ENCODE assay signal across 8 cellular contexts in the genomic region with DNA sequence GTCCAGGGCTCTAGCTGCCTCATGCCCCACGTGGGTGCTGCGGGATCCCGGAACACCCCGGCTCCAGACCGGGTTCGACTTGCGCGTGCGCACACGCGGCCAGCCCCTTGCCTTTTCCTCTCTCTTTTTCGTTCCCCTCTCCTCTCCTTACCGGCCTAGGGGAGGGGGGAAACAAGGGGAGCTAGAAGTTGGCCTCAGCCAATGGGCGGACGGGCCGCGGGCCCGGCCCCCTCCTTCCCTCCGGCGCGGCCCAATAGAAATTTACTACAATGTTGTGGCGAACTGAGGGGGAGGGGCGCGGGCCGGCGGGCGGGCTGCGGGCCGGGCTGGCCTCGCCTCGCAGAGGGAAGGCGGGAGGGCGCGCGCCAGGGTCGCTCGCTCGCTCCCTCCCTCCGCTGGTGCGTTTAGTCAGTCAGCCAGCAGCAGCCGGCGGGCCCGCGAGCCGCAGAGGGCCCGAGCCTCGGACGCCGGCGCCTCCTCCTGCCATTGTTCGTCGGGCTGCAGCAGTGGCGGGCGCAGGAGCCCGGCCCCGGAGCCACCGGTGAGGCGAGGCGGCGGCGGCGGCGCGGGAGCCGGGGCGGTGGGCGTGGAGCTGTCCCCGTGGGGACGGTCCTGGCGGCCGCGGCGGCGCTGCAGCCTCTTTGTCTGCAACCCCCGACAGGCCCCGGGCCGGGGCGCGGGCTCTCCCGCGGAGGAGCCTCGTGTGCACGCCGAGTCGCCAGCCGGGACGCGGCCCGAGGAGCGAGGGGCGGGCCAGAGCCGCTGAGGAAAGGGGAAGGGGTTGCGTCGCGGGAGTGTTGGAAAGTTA. TPM values are rescaled to one million over a fixed set of nuclear protein-coding genes. Genes with fewer than 3 reads are reported as not detected.
DNase-seq lines count a peak whose midpoint lies in the region; TF ChIP-seq lines count a peak whose summit lies in the region.

A gene (plus strand): TSS at position 342 of the 808 bp plus-strand sequence. CDS start 72,869 bp downstream, outside the sequence.

- POLR2A ChIA-PET in HEK293T (lab: Yijun Ruan, JAX) = interaction anchor here (0.5 to 2.7 kb wide), 23 partner anchors 9 to 268 kb away, joined by 3 to 12 read pairs (median 4); a partner anchor contains a TSS

- TF ChIP-seq CTCF in subcutaneous adipose tissue (IDR thresholded peaks at IDR 0.05; ENCODE audit: low read depth) = no peak

- H3K4me1 ChIP-seq in ES-I3 (ENCODE audit: insufficient read depth, low read length) = peaks cover 6% of the 10 kb centered on the region; the same call in 1 of the 2 replicates

- H3K9ac ChIP-seq in ES-I3 (ENCODE audit: low read depth, low read length) = peak within 1 kb of the TSS; percentile 91

- CTCF ChIA-PET in HEK293T (lab: Yijun Ruan, JAX) = interaction anchor here (1.0 kb wide), 1 partner anchor 268 kb away, joined by 3 read pairs; a partner anchor contains a TSS

- H3K36me3 ChIP-seq in ES-I3 (ENCODE audit: insufficient read depth, low read length) = no peaks in the 10 kb centered on the region

- DNase-seq in HEK293T (ENCODE audit: extremely low spot score) (peak; percentile 100), NAMALWA (ENCODE audit: low spot score) (peak; percentile 98), SK-N-DZ (ENCODE audit: low spot score) (peak; percentile 98), globus pallidus (ENCODE audit: low spot score) (peak; percentile 84), non-pigmented ciliary epithelial cell (ENCODE audit: low read depth) (peak; percentile 34)
- DNase-seq in activated naive CD4-positive, alpha-beta T cell treated with Interleukin-2 at 50 U/mL for 16 hours = peak; percentile 91

- H3K9me3 ChIP-seq in ES-I3 (ENCODE audit: control insufficient read depth, insufficient read depth, low read length) = no peaks in the 10 kb centered on the region

TF ChIP-seq in HEK293T, 16 proteins besides CTCF, POLR2A, EP300 and RAD21:
- TF ChIP-seq HDGF (IDR thresholded peaks at IDR 0.05; ENCODE audit: borderline replicate concordance) = 0 out of 2 replicates have a peak, but pooled peaks have one; percentile 17
- TF ChIP-seq NFRKB (IDR thresholded peaks at IDR 0.05) = no peak
- TF ChIP-seq ZNF384 (IDR thresholded peaks at IDR 0.05) = no peak
- peak; percentile 66; the same call in 1 of the 2 replicates for TF ChIP-seq FOXK2 (IDR thresholded peaks at IDR 0.05)
- no peak for TF ChIP-seq SUZ12 (IDR thresholded peaks at IDR 0.05)
- peak; percentile 96 for TF ChIP-seq LEF1 (IDR thresholded peaks at IDR 0.05; ENCODE audit: borderline replicate concordance)
- TF ChIP-seq L3MBTL2 (conservative IDR thresholded peaks at IDR 0.05) = peak; percentile 93; the same call in 1 of the 2 replicates
- TF ChIP-seq, protein P1, sequence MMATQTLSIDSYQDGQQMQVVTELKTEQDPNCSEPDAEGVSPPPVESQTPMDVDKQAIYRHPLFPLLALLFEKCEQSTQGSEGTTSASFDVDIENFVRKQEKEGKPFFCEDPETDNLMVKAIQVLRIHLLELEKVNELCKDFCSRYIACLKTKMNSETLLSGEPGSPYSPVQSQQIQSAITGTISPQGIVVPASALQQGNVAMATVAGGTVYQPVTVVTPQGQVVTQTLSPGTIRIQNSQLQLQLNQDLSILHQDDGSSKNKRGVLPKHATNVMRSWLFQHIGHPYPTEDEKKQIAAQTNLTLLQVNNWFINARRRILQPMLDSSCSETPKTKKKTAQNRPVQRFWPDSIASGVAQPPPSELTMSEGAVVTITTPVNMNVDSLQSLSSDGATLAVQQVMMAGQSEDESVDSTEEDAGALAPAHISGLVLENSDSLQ (IDR thresholded peaks at IDR 0.05) = no peak
- no peak for TF ChIP-seq ELF4 (IDR thresholded peaks at IDR 0.05)
- no peak for TF ChIP-seq CTBP1 (IDR thresholded peaks at IDR 0.05; ENCODE audit: borderline replicate concordance)
- TF ChIP-seq BHLHE40 (IDR thresholded peaks at IDR 0.05; ENCODE audit: borderline replicate concordance) = no peak
- peak; percentile 75; the same call in 1 of the 2 replicates for TF ChIP-seq FOXM1 (IDR thresholded peaks at IDR 0.05; ENCODE audit: borderline replicate concordance)
- no peak for TF ChIP-seq SP1 (IDR thresholded peaks at IDR 0.05)
- no peak for TF ChIP-seq FOXA1 (IDR thresholded peaks at IDR 0.05)
- TF ChIP-seq ARNT (IDR thresholded peaks at IDR 0.05) = peak; percentile 50; the same call in 1 of the 2 replicates
- no peak for TF ChIP-seq TARDBP (IDR thresholded peaks at IDR 0.05)
TF ChIP-seq in HEK293T: peak in this region for 6.

RNA-seq across cellular contexts. Expression of the gene that starts here (rescaled TPM):
- 79.5 and 92.7 TPM in 2 replicates for polyA plus RNA-seq in SK-N-DZ (2014; cell fraction: cytosol; rRNA removed)
- 41.3 and 55.5 TPM in 2 replicates for polyA plus RNA-seq in SK-N-DZ (2014; cell fraction: nucleus; rRNA removed)
- 10 to 100 TPM; 30.8 to 66.1 (median 43.0) TPM for total RNA-seq in subcutaneous adipose tissue

Comparison
In these comparisons a context has a peak if more than half of its experiments do, and no peak if none do; other contexts are left out.
1. Peak in every context shown above with its lines: DNase-seq.
2. DNase-seq: peak in every context shown above with its lines; median percentile 100 in HEK293T; 98 in NAMALWA; 98 in SK-N-DZ; 91 in activated naive CD4-positive, alpha-beta T cell treated with Interleukin-2 at 50 U/mL for 16 hours; 84 in globus pallidus; 34 in non-pigmented ciliary epithelial cell.